Comparison of ENCODE assay signal across 25 cellular contexts in genomic region chr1:43750083-43750482, GRCh38.
"Had no signal": no experiment of that assay in that cellular context is flagged by ENCODE, and none has a peak within 500 bp of the region (broad histone marks: within the 10 kb centered on the region; RNA-seq: fewer than 3 reads in every experiment).

No MANE protein-coding gene starts in this region.

- DNase-seq: activated CD4-positive, alpha-beta T cell treated with anti-CD3 and anti-CD28 coated beads, Interleukin-2, amount 50 U/mL, for 4 hours; activated CD8-positive, alpha-beta memory T cell treated with anti-CD3 and anti-CD28 coated beads for 24 hours; activated CD8-positive, alpha-beta memory T cell treated with anti-CD3 and anti-CD28 coated beads, Interleukin-2, amount 50 U/mL, for 4 hours; activated naive CD4-positive, alpha-beta T cell; activated T-cell treated with anti-CD3 and anti-CD28 coated beads, Interleukin-2, amount 50 U/mL, for 24 hours; adrenal gland; central memory CD4-positive, alpha-beta T cell; dermis blood vessel endothelial cell; effector CD8-positive, alpha-beta T cell; foreskin keratinocyte; lower lobe of right lung; mesendoderm; mucosa of descending colon; nephron progenitor cell; pancreas; psoas muscle; right cardiac atrium; stimulated activated CD4-positive, alpha-beta T cell treated with anti-CD3 and anti-CD28 coated beads, Interleukin-12 subunit alpha, Interleukin-12 subunit beta, amount 100 ng/mL, for 4 hours; stimulated activated CD4-positive, alpha-beta T cell treated with anti-CD3 and anti-CD28 coated beads, Interleukin-4, amount 100 ng/mL, for 4 hours; stimulated activated naive CD8-positive, alpha-beta T cell treated with anti-CD3 and anti-CD28 coated beads, Interleukin-15, Interleukin-2, amounts not matched to agents 100 U/mL and 50 U/mL, for 24 hours; T-helper 2 cell; thyroid gland had no signal

- H3K9me3 ChIP-seq: adrenal gland, lower lobe of right lung, mucosa of descending colon, pancreas, psoas muscle, thyroid gland had no signal

- H3K27me3 ChIP-seq: adrenal gland, foreskin keratinocyte, pancreas, thyroid gland had no signal

- H3K4me1 ChIP-seq: adrenal gland, foreskin keratinocyte, lower lobe of right lung, pancreas, psoas muscle, thyroid gland had no signal

- H3K27ac ChIP-seq: adrenal gland, foreskin keratinocyte, lower lobe of right lung, pancreas, psoas muscle, thyroid gland had no signal

- H3K36me3 ChIP-seq: adrenal gland, lower lobe of right lung, pancreas, thyroid gland had no signal

- H3K4me3 ChIP-seq: adrenal gland, lower lobe of right lung, mucosa of descending colon, pancreas, psoas muscle, thyroid gland had no signal

- ATAC-seq: activated T-helper 17 cell treated with anti-CD3 and anti-CD28 coated beads, Interleukin-2, amount 50 U/mL, for 72 hours; esophagus mucosa; foreskin keratinocyte; left lobe of liver; lower lobe of right lung; mucosa of descending colon; pancreas; psoas muscle; right cardiac atrium; stimulated activated naive CD8-positive, alpha-beta T cell treated with anti-CD3 and anti-CD28 coated beads, Interleukin-15, Interleukin-2, amounts not matched to agents 100 U/mL and 50 U/mL, for 24 hours had no signal
